In the genomic region with DNA sequence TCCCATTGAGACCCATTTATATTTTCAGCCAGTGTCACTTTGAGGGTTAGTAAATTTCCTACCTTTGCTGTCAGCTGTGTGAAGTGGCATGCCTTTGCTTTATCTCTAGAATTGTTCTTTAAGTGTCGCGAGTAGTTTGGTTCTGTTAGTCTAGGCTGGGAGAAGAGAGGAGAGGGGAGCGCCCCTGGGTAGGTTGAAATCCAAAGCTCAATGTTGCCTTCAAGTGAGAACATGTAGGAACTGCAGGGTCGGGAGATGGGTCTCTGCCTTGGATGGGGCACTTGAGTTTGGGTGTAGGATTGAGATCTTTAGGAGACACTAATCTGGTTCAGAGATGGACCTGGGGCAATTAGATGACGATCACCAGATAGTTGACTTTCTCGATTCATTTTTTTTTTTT, we compare ENCODE assay signal across 10 cellular contexts. TPM values are rescaled to one million over a fixed set of nuclear protein-coding genes. Genes with fewer than 3 reads are reported as not detected.
DNase-seq lines count a peak whose midpoint lies in the region; ATAC-seq and TF ChIP-seq lines count a peak whose summit lies in the region.
"Had no signal": no experiment of that assay in that cellular context is flagged by ENCODE, and none has a peak within 500 bp of the region (broad histone marks: within the 10 kb centered on the region; RNA-seq: fewer than 3 reads in every experiment).

No MANE protein-coding gene starts in this region.

- no peak overlapping the region for H3K4me3 Mint-ChIP-seq in CD8-positive, alpha-beta memory T cell

- no peak overlapping the region for H3K27ac ChIP-seq in tibial artery
- H3K27ac ChIP-seq in CD8-positive, alpha-beta memory T cell (ENCODE audit: low read depth, low read length) = no peak overlapping the region

- peaks cover 41 to 70% of the 10 kb centered on the region in 2 donors for H3K27me3 Mint-ChIP-seq in CD8-positive, alpha-beta memory T cell

- H3K4me1 ChIP-seq in Loucy (ENCODE audit: insufficient read depth, low read length, poor library complexity, severe bottlenecking) (no peaks in the 10 kb centered on the region), tibial artery (peaks cover 0 to 11% (median 9%) of the 10 kb centered on the region in 4 donors)
- peaks cover 3% of the 10 kb centered on the region for H3K4me1 ChIP-seq in CD8-positive, alpha-beta memory T cell (ENCODE audit: insufficient read depth, low read length)

- H3K36me3 Mint-ChIP-seq in CD8-positive, alpha-beta memory T cell = peaks cover 0 to 4% (median 0%) of the 10 kb centered on the region in 3 donors

- no peaks in the 10 kb centered on the region for H3K79me2 ChIP-seq in Loucy (ENCODE audit: insufficient read depth, low read length)

- peaks cover 0 to 14% (median 4%) of the 10 kb centered on the region in 3 donors for H3K4me1 Mint-ChIP-seq in CD8-positive, alpha-beta memory T cell

- TF ChIP-seq CTCF in Loucy (conservative IDR thresholded peaks at IDR 0.05; ENCODE audit: low read length) (0 out of 2 replicates have a peak, but pooled peaks have one; percentile 20), tibial artery (IDR thresholded peaks at IDR 0.05) (no peak)

- intact Hi-C loops in tibial artery (cut with DNase I; ENCODE audit: low total_unique reads) = loop anchor here (5.0 kb wide), 1 partner anchor 300 kb away; a partner anchor contains a TSS

- ATAC-seq in GM21360 (IDR thresholded peaks at IDR 0.05; ENCODE audit: unreplicated experiment) (no peak), HG03025 (IDR thresholded peaks at IDR 0.05; ENCODE audit: low FRiP score, unreplicated experiment) (no peak)

- CTCF ChIA-PET in CD8-positive, alpha-beta memory T cell (lab: Charles Lee) = interaction anchor here (1.2 kb wide), 1 partner anchor 13 kb away, joined by 4 read pairs; no protein-coding TSS in a partner anchor

- H3K27me3 ChIP-seq in Loucy (ENCODE audit: insufficient read depth, low read length, poor library complexity, severe bottlenecking) (no peaks in the 10 kb centered on the region), tibial artery (peaks cover 0 to 52% of the 10 kb centered on the region in 2 donors)
- peaks cover 3% of the 10 kb centered on the region for H3K27me3 ChIP-seq in CD8-positive, alpha-beta memory T cell (ENCODE audit: insufficient read depth, low read length, poor library complexity, severe bottlenecking)

- H3F3A ChIP-seq in Loucy (ENCODE audit: low read depth) = no peaks in the 10 kb centered on the region

- POLR2A ChIA-PET in CD8-positive, alpha-beta memory T cell (lab: Charles Lee) = no interaction called here

- peaks cover 0 to 13% (median 3%) of the 10 kb centered on the region in 5 donors for H3K9me3 Mint-ChIP-seq in CD8-positive, alpha-beta memory T cell

- DNase-seq in EH (ENCODE audit: low read depth) = peak; percentile 31
- peak; percentile 44 for DNase-seq in astrocyte of the hippocampus (ENCODE audit: low read depth, low spot score)
- DNase-seq in islet precursor cell = peak; percentile 66
- DNase-seq in tibial artery = no peak
- no peak for DNase-seq in CD8-positive, alpha-beta memory T cell
- DNase-seq: NCI-H1436 treated with DMSO at 0.1 percent for 48 hours; stimulated activated CD4-positive, alpha-beta T cell treated with anti-CD3 and anti-CD28 coated beads, Interleukin-2, amount 100 ng/mL, for 24 hours had no signal

- peak overlapping the region in 2 of 8 donors; percentile 23 to 26 for H3K27ac Mint-ChIP-seq in CD8-positive, alpha-beta memory T cell

- H2AFZ ChIP-seq in Loucy (ENCODE audit: low read length) = no peak overlapping the region

- no peak overlapping the region for H3K4me3 ChIP-seq in Loucy (ENCODE audit: low read length, poor library complexity, severe bottlenecking)
- H3K4me3 ChIP-seq in tibial artery = no peak overlapping the region
- H3K4me3 ChIP-seq in CD8-positive, alpha-beta memory T cell (ENCODE audit: low read length) = no peak overlapping the region

- H3K9ac ChIP-seq in Loucy (ENCODE audit: low read depth, low read length, poor library complexity, severe bottlenecking) = no peak overlapping the region

- no peaks in the 10 kb centered on the region for H4K20me1 ChIP-seq in Loucy (ENCODE audit: insufficient read depth, low read length, poor library complexity, severe bottlenecking)

- no peaks in the 10 kb centered on the region for H3K9me2 ChIP-seq in Loucy (replicated peaks; ENCODE audit: low read depth, low read length)

- H3K36me3 ChIP-seq in Loucy (ENCODE audit: insufficient read depth, low read length) (no peaks in the 10 kb centered on the region), tibial artery (no peaks in the 10 kb centered on the region)
- no peaks in the 10 kb centered on the region for H3K36me3 ChIP-seq in CD8-positive, alpha-beta memory T cell (ENCODE audit: insufficient read depth, low read length)

- no peak overlapping the region for H3K4me2 ChIP-seq in Loucy (ENCODE audit: low read depth, low read length, poor library complexity, severe bottlenecking)

- H3K9me3 ChIP-seq in Loucy (ENCODE audit: insufficient read depth, low read depth, low read length) = no peaks in the 10 kb centered on the region
- H3K9me3 ChIP-seq in tibial artery = no peaks in the 10 kb centered on the region
- no peaks in the 10 kb centered on the region for H3K9me3 ChIP-seq in CD8-positive, alpha-beta memory T cell (ENCODE audit: low read length)

RNA-seq across cellular contexts. Expression of a gene that starts 46.3 kb away (rescaled TPM):
- 1 to 10 TPM; 2.1 to 2.4 TPM for total RNA-seq in CD8-positive, alpha-beta memory T cell
- polyA plus RNA-seq in CD8-positive, alpha-beta memory T cell = not detected

RNA-seq across cellular contexts. Expression of a gene that starts 46.9 kb away (rescaled TPM):
- total RNA-seq in CD8-positive, alpha-beta memory T cell = under 1 TPM in 1 of 2 experiments, not detected in 1; 0.22 TPM
- polyA plus RNA-seq in CD8-positive, alpha-beta memory T cell = not detected

Comparison
In these comparisons a context has a peak if more than half of its experiments do, and no peak if none do; other contexts are left out.
1. DNase-seq: peak in EH (single experiment), astrocyte of the hippocampus (single experiment) and islet precursor cell (single experiment); none in tibial artery (0 of 2) and CD8-positive, alpha-beta memory T cell (0 of 5).